In the genomic region with DNA sequence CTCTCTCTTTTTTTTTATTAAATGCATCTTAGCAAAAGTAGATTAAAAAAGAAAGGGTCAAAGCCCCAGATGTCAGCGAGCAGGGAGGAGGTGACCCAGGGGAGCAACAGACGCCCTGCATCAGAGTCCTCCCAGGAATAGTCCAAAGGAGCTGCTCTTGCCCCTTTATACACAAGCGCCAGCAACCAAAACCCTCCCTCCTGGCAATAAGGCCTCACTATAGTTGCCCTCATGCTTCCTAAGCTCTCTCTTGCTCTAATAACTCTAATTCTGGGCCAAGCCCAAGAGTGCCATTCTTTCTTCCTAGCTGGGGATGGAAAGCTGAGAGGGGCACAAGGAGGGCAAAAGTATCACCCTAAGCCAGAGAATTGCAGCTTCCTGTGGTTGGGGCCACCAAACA, we compare ENCODE assay signal across 12 cellular contexts. TPM values are rescaled to one million over a fixed set of nuclear protein-coding genes. Genes with fewer than 3 reads are reported as not detected.
DNase-seq lines count a peak whose midpoint lies in the region; ATAC-seq and TF ChIP-seq lines count a peak whose summit lies in the region.
"Had no signal": no experiment of that assay in that cellular context is flagged by ENCODE, and none has a peak within 500 bp of the region (broad histone marks: within the 10 kb centered on the region; RNA-seq: fewer than 3 reads in every experiment).

No MANE protein-coding gene starts in this region.

- H3K4me1 ChIP-seq in right lobe of liver (peaks cover 0 to 11% (median 0%) of the 10 kb centered on the region in 4 donors), stomach smooth muscle (ENCODE audit: control insufficient read depth, insufficient read depth, low read length) (peaks cover 37% of the 10 kb centered on the region)
- H3K4me1 ChIP-seq: A549 had no signal

- intact Hi-C loops in right lobe of liver (cut with DNase I) = no loop called here

- WGBS in right lobe of liver (ENCODE audit: insufficient coverage, low coverage, low lambda C conversion rate, missing lambda C conversion rate) = 75% methylated on average over 1 of the region's 3 CpGs

- DNase-seq in T-helper 1 cell (no peak), right lobe of liver (no peak), NCI-H2107 treated with DMSO at 0.1 percent for 48 hours (lab: John Stamatoyannopoulos, UW; ENCODE audit: unreplicated experiment) (no peak)
- DNase-seq: erythroblast had no signal

- TF ChIP-seq CTCF in right lobe of liver (IDR thresholded peaks at IDR 0.05) = no peak

- peak overlapping the region; percentile 36 to 79 for H3K9ac ChIP-seq in stomach smooth muscle (ENCODE audit: low read length in 2 of 2)

- H3K9me3 ChIP-seq in right lobe of liver (no peaks in the 10 kb centered on the region), stomach smooth muscle (ENCODE audit: control insufficient read depth in 2 of 2, low read length in 2 of 2) (no peaks in the 10 kb centered on the region)
- H3K9me3 ChIP-seq: A549 had no signal

- H3K36me3 Mint-ChIP-seq in T-helper 1 cell treated with Interleukin-12 subunit alpha and Interleukin-12 subunit beta and Interleukin-4 antibody, amounts not matched to agents 30 μg/mL and 1 μg/mL, for 36 hours (ENCODE audit: low read depth) = peaks cover 42% of the 10 kb centered on the region

- H3K4me3 ChIP-seq in right lobe of liver (no peak overlapping the region), stomach smooth muscle (ENCODE audit: low read length in 2 of 2) (no peak overlapping the region)
- H3K4me3 ChIP-seq: A549 had no signal

- H3K27me3 ChIP-seq in right lobe of liver (no peaks in the 10 kb centered on the region), stomach smooth muscle (ENCODE audit: control insufficient read depth in 1 of 2, insufficient read depth in 2 of 2, low read length in 2 of 2) (no peaks in the 10 kb centered on the region)

- peaks cover 26% of the 10 kb centered on the region for H3K4me1 Mint-ChIP-seq in T-helper 1 cell treated with Interleukin-12 subunit alpha and Interleukin-12 subunit beta and Interleukin-4 antibody, amounts not matched to agents 30 μg/mL and 1 μg/mL, for 36 hours (ENCODE audit: low read depth)

- H3K27ac ChIP-seq in angular gyrus (ENCODE audit: low read depth, low read length) (peak overlapping the region; percentile 95), right lobe of liver (peak overlapping the region in 2 of 3 donors; percentile 21 to 51), stomach smooth muscle (ENCODE audit: low read length) (peak overlapping the region; percentile 93)
- H3K27ac ChIP-seq: A549 had no signal

- H3K9me3 Mint-ChIP-seq in T-helper 1 cell treated with Interleukin-12 subunit alpha and Interleukin-12 subunit beta and Interleukin-4 antibody, amounts not matched to agents 30 μg/mL and 1 μg/mL, for 36 hours = no peaks in the 10 kb centered on the region
- H3K9me3 Mint-ChIP-seq: activated T-helper 2 cell treated with anti-CD3 and anti-CD28 coated beads, Interferon-gamma antibody, Interleukin-2, Interleukin-4, amounts not matched to agents 10 μg/mL and 5 μg/mL and 100 μg/mL, durations not matched to agents 14 hours and 24 hours and 36 hours had no signal

- no peak for TF ChIP-seq POLR2A in right lobe of liver (IDR thresholded peaks at IDR 0.05)

- H3K4me3 Mint-ChIP-seq in T-helper 1 cell treated with Interleukin-12 subunit alpha and Interleukin-12 subunit beta and Interleukin-4 antibody, amounts not matched to agents 30 μg/mL and 1 μg/mL, for 36 hours = no peak overlapping the region

- H3K36me3 ChIP-seq in right lobe of liver (peaks cover 0 to 32% (median 12%) of the 10 kb centered on the region in 4 donors), stomach smooth muscle (ENCODE audit: control insufficient read depth in 2 of 2, insufficient read depth in 2 of 2, low read length in 2 of 2) (peaks cover 11 to 13% of the 10 kb centered on the region in 2 donors)

- ATAC-seq in right lobe of liver (no peak), GM19455 (IDR thresholded peaks at IDR 0.05; ENCODE audit: unreplicated experiment) (no peak), GM18858 (IDR thresholded peaks at IDR 0.05; ENCODE audit: unreplicated experiment) (no peak)
- ATAC-seq: A549 had no signal

- peak overlapping the region; percentile 55 for H3K27ac Mint-ChIP-seq in T-helper 1 cell treated with Interleukin-12 subunit alpha and Interleukin-12 subunit beta and Interleukin-4 antibody, amounts not matched to agents 30 μg/mL and 1 μg/mL, for 36 hours

- no peaks in the 10 kb centered on the region for H3K27me3 Mint-ChIP-seq in T-helper 1 cell treated with Interleukin-12 subunit alpha and Interleukin-12 subunit beta and Interleukin-4 antibody, amounts not matched to agents 30 μg/mL and 1 μg/mL, for 36 hours (ENCODE audit: low read depth)

RNA-seq across cellular contexts. Expression of a gene that starts 26.3 kb away (rescaled TPM):
- total RNA-seq in right lobe of liver = under 1 TPM; 0.24 to 0.37 (median 0.32) TPM
- total RNA-seq: activated T-helper 2 cell treated with anti-CD3 and anti-CD28 coated beads, Interferon-gamma antibody, Interleukin-2, Interleukin-4, amounts not matched to agents 10 μg/mL and 5 μg/mL and 100 μg/mL, durations not matched to agents 14 hours and 24 hours and 36 hours; T-helper 1 cell treated with Interleukin-12 subunit alpha and Interleukin-12 subunit beta and Interleukin-4 antibody, amounts not matched to agents 30 ng/mL and 1 ng/mL, for 36 hours had no signal

RNA-seq across cellular contexts. Expression of a gene that starts 30.3 kb away (rescaled TPM):
- total RNA-seq in right lobe of liver = 10 to 100 TPM in 1 of 6 experiments, under 1 TPM in 5; 0.20 to 10.7 (median 0.34) TPM
- total RNA-seq: activated T-helper 2 cell treated with anti-CD3 and anti-CD28 coated beads, Interferon-gamma antibody, Interleukin-2, Interleukin-4, amounts not matched to agents 10 μg/mL and 5 μg/mL and 100 μg/mL, durations not matched to agents 14 hours and 24 hours and 36 hours; T-helper 1 cell treated with Interleukin-12 subunit alpha and Interleukin-12 subunit beta and Interleukin-4 antibody, amounts not matched to agents 30 ng/mL and 1 ng/mL, for 36 hours had no signal

RNA-seq across cellular contexts. Expression of a gene that starts 39.4 kb away (rescaled TPM):
- total RNA-seq in right lobe of liver = 10 to 100 TPM in 1 of 6 experiments, 1 to 10 TPM in 5; 6.1 to 10.6 (median 7.6) TPM
- total RNA-seq: T-helper 1 cell treated with Interleukin-12 subunit alpha and Interleukin-12 subunit beta and Interleukin-4 antibody, amounts not matched to agents 30 ng/mL and 1 ng/mL, for 36 hours had no signal

Comparison
In these comparisons a context has a peak if more than half of its experiments do, and no peak if none do; other contexts are left out.
1. H3K27ac ChIP-seq: peak in every context shown above with its lines; median percentile 95 in angular gyrus; 93 in stomach smooth muscle; 36 in right lobe of liver.